4 cellular contexts compared by ENCODE assay signal in the genomic region with DNA sequence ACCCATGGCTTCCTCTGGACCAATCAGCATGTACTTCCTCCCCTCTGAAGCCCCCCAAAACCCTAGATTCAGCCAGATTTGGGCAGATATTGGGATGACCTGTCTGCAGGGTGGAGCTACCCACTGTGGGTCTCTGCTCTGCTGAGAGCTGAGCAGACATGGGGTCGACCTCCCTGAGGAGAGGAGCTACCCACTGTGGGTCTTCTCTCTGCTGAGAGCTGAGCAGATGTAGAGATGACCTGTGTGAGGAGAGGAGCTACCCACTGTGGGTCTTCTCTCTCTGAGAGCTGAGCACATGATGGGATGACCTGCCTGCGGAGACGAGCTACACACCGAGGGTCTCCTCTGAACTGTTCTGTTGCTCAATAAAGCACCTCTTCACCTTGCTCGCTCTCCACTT.
"Had no signal": no experiment of that assay in that cellular context is flagged by ENCODE, and none has a peak within 500 bp of the region (broad histone marks: within the 10 kb centered on the region; RNA-seq: fewer than 3 reads in every experiment).

No MANE protein-coding gene starts in this region.

- ATAC-seq: GM23338 had no signal

- H3K4me3 ChIP-seq: GM23338 had no signal

- H3K4me3 Mint-ChIP-seq: GM23338, H9 had no signal

- H3K27ac Mint-ChIP-seq: GM23338, H9 had no signal

- DNase-seq: H9, HCEC 1CT, IMR-90 had no signal
